ENCODE assay signal across 8 cellular contexts in the genomic region with DNA sequence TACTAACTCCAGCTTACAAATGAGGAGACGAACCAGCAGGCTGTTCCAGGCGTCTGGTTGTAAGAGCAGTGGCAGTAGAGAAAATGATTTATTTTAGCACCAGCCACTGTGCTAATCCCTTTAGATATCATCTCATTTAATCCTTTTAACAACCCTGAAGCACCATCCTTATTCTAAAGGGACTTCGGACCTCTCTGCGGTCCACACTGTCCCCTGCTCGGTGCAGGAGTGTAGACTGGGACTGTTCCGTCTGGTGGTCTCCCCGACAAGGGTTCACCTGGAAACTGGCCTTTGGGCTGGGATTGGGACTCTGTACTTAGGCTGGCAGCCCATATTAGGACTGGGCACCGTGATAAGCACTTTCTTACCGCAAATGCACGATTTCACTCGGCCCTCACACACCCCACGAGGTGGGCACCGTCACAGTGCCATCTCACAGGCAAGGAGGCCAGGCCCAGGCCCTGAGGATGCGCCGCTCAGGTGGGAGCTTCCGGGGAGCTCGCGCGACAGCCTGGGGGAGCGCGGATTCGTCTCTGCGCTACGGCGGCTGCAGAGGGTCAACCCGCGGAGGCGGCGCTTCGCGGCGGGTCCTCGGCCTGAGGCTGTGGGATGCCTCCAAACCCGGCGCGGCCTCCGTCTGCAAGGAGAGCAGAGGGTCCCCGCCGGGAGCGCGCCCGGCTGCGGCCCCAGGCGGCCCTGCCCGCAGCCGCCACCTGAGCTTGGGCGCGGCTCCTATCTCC. TPM values are rescaled to one million over a fixed set of nuclear protein-coding genes. Genes with fewer than 3 reads are reported as not detected.
DNase-seq lines count a peak whose midpoint lies in the region; ATAC-seq and TF ChIP-seq lines count a peak whose summit lies in the region.

No MANE protein-coding gene starts in this region.

- 0 to 3% (median 1%) methylated on average over 11 to 48 of the region's 48 CpGs for WGBS in stomach, 5 donors

- no peaks in the 10 kb centered on the region for H3K9me3 Mint-ChIP-seq in neural crest cell

- H3K36me3 Mint-ChIP-seq in neural crest cell (ENCODE audit: low read depth) = no peaks in the 10 kb centered on the region

- H3K4me3 ChIP-seq in Jurkat, Clone E6-1 (ENCODE audit: low read length) = peak overlapping the region; percentile 99
- peak overlapping the region; percentile 93 to 96 for H3K4me3 ChIP-seq in foreskin fibroblast (ENCODE audit: low read depth in 1 of 2, low read length in 2 of 2)
- H3K4me3 ChIP-seq in stomach = peak overlapping the region; percentile 67 to 79 (median 70)

- H3K27ac Mint-ChIP-seq in neural crest cell (ENCODE audit: unreplicated experiment) = peak overlapping the region; percentile 75

- peak; percentile 88 for ATAC-seq in GM21576 (IDR thresholded peaks at IDR 0.05; ENCODE audit: unreplicated experiment)

- DNase-seq in DMS53 treated with DMSO at 0.1 percent for 48 hours (lab: John Stamatoyannopoulos, UW; ENCODE audit: unreplicated experiment) = peak; percentile 8
- DNase-seq in Jurkat, Clone E6-1 (ENCODE audit: low read depth, low spot score) = peak; percentile 82
- peak; percentile 82 for DNase-seq in RPMI7951 (ENCODE audit: low read depth)
- DNase-seq in activated T-helper 9 cell treated with anti-CD3 and anti-CD28 coated beads, Interleukin-2, amount 50 U/mL, for 16 hours (ENCODE audit: low read depth) = peak; percentile 75
- DNase-seq in foreskin fibroblast = peak; percentile 84 to 94
- peak; percentile 75 for DNase-seq in neural crest cell (ENCODE audit: low read depth, low spot score)
- peak; percentile 85 for DNase-seq in stomach

- H3K9me3 ChIP-seq in stomach = no peaks in the 10 kb centered on the region

- TF ChIP-seq EP300 in stomach (IDR thresholded peaks at IDR 0.05) = no peak

- peak overlapping the region; percentile 71 to 85 (median 78) for H3K27ac ChIP-seq in stomach

- intact Hi-C loops in stomach (cut with DNase I; ENCODE audit: low total_unique reads) = no loop called here

- H3K27me3 Mint-ChIP-seq in neural crest cell (ENCODE audit: low read depth) = peaks cover 2% of the 10 kb centered on the region

- peaks cover 0 to 2% (median 0%) of the 10 kb centered on the region in 4 donors for H3K36me3 ChIP-seq in stomach

- TF ChIP-seq POLR2A in stomach (IDR thresholded peaks at IDR 0.05) = no peak

- TF ChIP-seq CTCF in foreskin fibroblast (IDR thresholded peaks at IDR 0.05; ENCODE audit: low read depth, low read length) = no peak
- TF ChIP-seq CTCF in neural crest cell (conservative IDR thresholded peaks at IDR 0.05) = no peak
- TF ChIP-seq CTCF in stomach (IDR thresholded peaks at IDR 0.05) = peak in 1 of 7 experiments; percentile 22

- peaks cover 41% of the 10 kb centered on the region for H3K4me1 Mint-ChIP-seq in neural crest cell

- peaks cover 14 to 37% (median 24%) of the 10 kb centered on the region in 4 donors for H3K4me1 ChIP-seq in stomach

- no peaks in the 10 kb centered on the region for H3K27me3 ChIP-seq in stomach

- peak overlapping the region; percentile 90 for H3K4me3 Mint-ChIP-seq in neural crest cell

RNA-seq across cellular contexts. Expression of a gene that starts 45.2 kb away (rescaled TPM):
- polyA plus RNA-seq in Jurkat, Clone E6-1 (2012; ENCODE audit: insufficient read depth, insufficient read length) = 160 TPM
- 52.3 and 57.3 TPM in 2 replicates for total RNA-seq in RPMI7951 (2014; rRNA removed; shearing (Covaris generic))
- 175 and 176 TPM in 2 replicates for total RNA-seq in neural crest cell
- 100 to 1,000 TPM; 103 to 576 (median 286) TPM for total RNA-seq in stomach
- 100 to 1,000 TPM in 2 of 3 donors, 10 to 100 TPM in 1; 49.9 to 210 (median 110) TPM for polyA plus RNA-seq in stomach

Comparison
In these comparisons a context has a peak if more than half of its experiments do, and no peak if none do; other contexts are left out.
1. Peak in every context shown above with its lines: DNase-seq, ATAC-seq, H3K4me3 ChIP-seq and H3K27ac ChIP-seq.
2. DNase-seq: peak in every context shown above with its lines; median percentile 89 in foreskin fibroblast; 85 in stomach; 82 in Jurkat, Clone E6-1; 82 in RPMI7951; 75 in activated T-helper 9 cell treated with anti-CD3 and anti-CD28 coated beads, Interleukin-2, amount 50 U/mL, for 16 hours; 75 in neural crest cell; 8 in DMS53 treated with DMSO at 0.1 percent for 48 hours.